In genomic region chr3:189576486-189576885, GRCh38 we compare ENCODE assay signal across 34 cellular contexts. TPM values are rescaled to one million over a fixed set of nuclear protein-coding genes. Genes with fewer than 3 reads are reported as not detected.
"Had no signal": no experiment of that assay in that cellular context is flagged by ENCODE, and none has a peak within 500 bp of the region (broad histone marks: within the 10 kb centered on the region; RNA-seq: fewer than 3 reads in every experiment).

No MANE protein-coding gene starts in this region.

- H3K27ac Mint-ChIP-seq: activated B cell treated with CpG ODN at 0.5 μM for 24 hours; activated T-helper 1 cell treated with anti-CD3 and anti-CD28 coated beads, Interleukin-12 subunit alpha, Interleukin-12 subunit beta, Interleukin-2, Interleukin-4 antibody, amounts not matched to agents 30 ng/mL and 10 ng/mL and 1 ng/mL, durations not matched to agents 14 hours and 24 hours and 36 hours had no signal

- ATAC-seq: activated T-cell treated with anti-CD3 and anti-CD28 coated beads, Interleukin-2, amount 50 U/mL, for 4 hours; PC-3 had no signal

- H3K27me3 Mint-ChIP-seq: activated B cell treated with CpG ODN at 0.5 μM for 24 hours had no signal

- H3K27me3 ChIP-seq: brain microvascular endothelial cell, colonic mucosa, MG63, Peyer's patch had no signal

- H3K9me3 Mint-ChIP-seq: activated B cell treated with CpG ODN at 0.5 μM for 24 hours; activated T-cell treated with anti-CD3 and anti-CD28 coated beads, Interleukin-2, amount 50 U/mL, for 4 hours had no signal

- H3K9me3 ChIP-seq: colonic mucosa, Peyer's patch had no signal

- H3K36me3 ChIP-seq: brain microvascular endothelial cell, colonic mucosa, MG63, Peyer's patch had no signal

- H3K27ac ChIP-seq: brain microvascular endothelial cell, colonic mucosa, Peyer's patch, VCaP had no signal

- DNase-seq: activated B cell treated with CpG ODN at 0.5 μM for 24 hours; activated CD4-positive, alpha-beta T cell treated with anti-CD3 and anti-CD28 coated beads for 48 hours; activated CD4-positive, CD25-positive, alpha-beta regulatory T cell treated with anti-CD3 and anti-CD28 coated beads, Interleukin-2, amount 50 U/mL, for 72 hours; activated CD8-positive, alpha-beta memory T cell treated with anti-CD3 and anti-CD28 coated beads, Interleukin-2, amount 50 U/mL, for 4 hours; activated gamma-delta T cell treated with Interleukin-2 at 50 U/mL for 16 hours; activated naive CD4-positive, alpha-beta T cell treated with anti-CD3 and anti-CD28 coated beads for 36 hours; activated T-cell treated with anti-CD3 and anti-CD28 coated beads for 4 hours; activated T-cell treated with anti-CD3 and anti-CD28 coated beads, Interleukin-2, amount 50 U/mL, for 4 hours; aorta; brain microvascular endothelial cell; central memory CD4-positive, alpha-beta T cell; colonic mucosa; Kasumi-1; KG1; MG63; NCI-H1048; NCI-H1105 treated with DMSO at 0.1 percent for 48 hours; NCI-H1436; NCI-H1694; NCI-H1930; NCI-H345; NCI-H524 treated with DMSO at 0.1 percent for 48 hours; PC-3; Peyer's patch; RPMI8226; SIG-M5; SW 1271; T-helper 1 cell; T-helper 2 cell; T-helper 9 cell had no signal

- H3K4me1 ChIP-seq: colonic mucosa, Peyer's patch had no signal

- H3K4me3 ChIP-seq: colonic mucosa, MG63, Peyer's patch had no signal

- H3K4me3 Mint-ChIP-seq: activated B cell treated with CpG ODN at 0.5 μM for 24 hours; activated naive CD4-positive, alpha-beta T cell treated with anti-CD3 and anti-CD28 coated beads for 36 hours; activated T-cell treated with anti-CD3 and anti-CD28 coated beads, Interleukin-2, amount 50 U/mL, for 4 hours; activated T-helper 1 cell treated with anti-CD3 and anti-CD28 coated beads, Interleukin-12 subunit alpha, Interleukin-12 subunit beta, Interleukin-2, Interleukin-4 antibody, amounts not matched to agents 30 ng/mL and 10 ng/mL and 1 ng/mL, durations not matched to agents 14 hours and 24 hours and 36 hours had no signal

RNA-seq across cellular contexts. Expression of gene TP63, which starts 54.7 kb away (rescaled TPM):
- total RNA-seq: colonic mucosa, NCI-H460, SK-MEL-5 had no signal
